ENCODE assay signal across 1 cellular context in the genomic region with DNA sequence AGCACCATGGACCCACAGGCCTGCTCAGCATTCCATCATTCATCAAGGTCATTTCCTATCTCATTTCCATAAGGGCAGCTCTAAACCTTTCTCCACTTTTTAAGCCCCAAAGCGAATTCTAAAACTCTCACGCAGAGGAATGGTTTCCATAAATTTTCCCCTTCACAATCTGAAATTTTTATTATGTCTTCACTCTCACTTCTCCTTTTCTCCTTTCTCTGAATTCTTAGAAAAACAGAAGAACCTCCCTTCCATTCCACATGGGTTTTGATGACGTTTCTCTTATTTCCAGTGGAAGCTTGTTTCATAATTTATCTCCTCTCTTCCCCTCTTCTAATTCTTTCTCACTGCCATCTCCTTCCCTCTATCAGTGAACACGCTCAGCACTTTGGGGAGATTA.
TF ChIP-seq lines count a peak whose summit lies in the region.

No MANE protein-coding gene starts in this region.

TF ChIP-seq in K562, 482 proteins besides CTCF, POLR2A, EP300 and RAD21:
- no peak for TF ChIP-seq GABPA (tag; conservative IDR thresholded peaks at IDR 0.05; ENCODE audit: low read depth)
- 0 out of 2 replicates have a peak, but pooled peaks have one; percentile 19 for TF ChIP-seq ZNF316 (IDR thresholded peaks at IDR 0.05)
- TF ChIP-seq, protein P1, sequence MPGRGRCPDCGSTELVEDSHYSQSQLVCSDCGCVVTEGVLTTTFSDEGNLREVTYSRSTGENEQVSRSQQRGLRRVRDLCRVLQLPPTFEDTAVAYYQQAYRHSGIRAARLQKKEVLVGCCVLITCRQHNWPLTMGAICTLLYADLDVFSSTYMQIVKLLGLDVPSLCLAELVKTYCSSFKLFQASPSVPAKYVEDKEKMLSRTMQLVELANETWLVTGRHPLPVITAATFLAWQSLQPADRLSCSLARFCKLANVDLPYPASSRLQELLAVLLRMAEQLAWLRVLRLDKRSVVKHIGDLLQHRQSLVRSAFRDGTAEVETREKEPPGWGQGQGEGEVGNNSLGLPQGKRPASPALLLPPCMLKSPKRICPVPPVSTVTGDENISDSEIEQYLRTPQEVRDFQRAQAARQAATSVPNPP (IDR thresholded peaks at IDR 0.05; ENCODE audit: borderline replicate concordance, insufficient read depth, insufficient read length), result no peak
- no peak for TF ChIP-seq MED1 (CRISPR knock-in tag; IDR thresholded peaks at IDR 0.05; ENCODE audit: borderline replicate concordance)
- TF ChIP-seq HOXB6 (CRISPR knock-in tag; IDR thresholded peaks at IDR 0.05; ENCODE audit: borderline replicate concordance), result no peak
- no peak for TF ChIP-seq MIER1 (IDR thresholded peaks at IDR 0.05; ENCODE audit: low read depth)
- TF ChIP-seq CBFA2T3 (IDR thresholded peaks at IDR 0.05), result 0 out of 2 replicates have a peak, but pooled peaks have one; percentile 35
- TF ChIP-seq CEBPG (CRISPR knock-in tag; IDR thresholded peaks at IDR 0.05), result no peak
- TF ChIP-seq CEBPG (tag; conservative IDR thresholded peaks at IDR 0.05 in 1 of 2, IDR thresholded peaks at IDR 0.05 in 1 of 2), result 0 out of 4 replicates have a peak, but pooled peaks of 1 of the 2 experiments have one; percentile 39
- peak; percentile 23; the same call in 1 of the 2 replicates for TF ChIP-seq ARID1B (IDR thresholded peaks at IDR 0.05)
- no peak for TF ChIP-seq PTBP1 (IDR thresholded peaks at IDR 0.05; ENCODE audit: low read depth, low read length)
- no peak for TF ChIP-seq ZNF695 (CRISPR knock-in tag; IDR thresholded peaks at IDR 0.05)
